In the genomic region with DNA sequence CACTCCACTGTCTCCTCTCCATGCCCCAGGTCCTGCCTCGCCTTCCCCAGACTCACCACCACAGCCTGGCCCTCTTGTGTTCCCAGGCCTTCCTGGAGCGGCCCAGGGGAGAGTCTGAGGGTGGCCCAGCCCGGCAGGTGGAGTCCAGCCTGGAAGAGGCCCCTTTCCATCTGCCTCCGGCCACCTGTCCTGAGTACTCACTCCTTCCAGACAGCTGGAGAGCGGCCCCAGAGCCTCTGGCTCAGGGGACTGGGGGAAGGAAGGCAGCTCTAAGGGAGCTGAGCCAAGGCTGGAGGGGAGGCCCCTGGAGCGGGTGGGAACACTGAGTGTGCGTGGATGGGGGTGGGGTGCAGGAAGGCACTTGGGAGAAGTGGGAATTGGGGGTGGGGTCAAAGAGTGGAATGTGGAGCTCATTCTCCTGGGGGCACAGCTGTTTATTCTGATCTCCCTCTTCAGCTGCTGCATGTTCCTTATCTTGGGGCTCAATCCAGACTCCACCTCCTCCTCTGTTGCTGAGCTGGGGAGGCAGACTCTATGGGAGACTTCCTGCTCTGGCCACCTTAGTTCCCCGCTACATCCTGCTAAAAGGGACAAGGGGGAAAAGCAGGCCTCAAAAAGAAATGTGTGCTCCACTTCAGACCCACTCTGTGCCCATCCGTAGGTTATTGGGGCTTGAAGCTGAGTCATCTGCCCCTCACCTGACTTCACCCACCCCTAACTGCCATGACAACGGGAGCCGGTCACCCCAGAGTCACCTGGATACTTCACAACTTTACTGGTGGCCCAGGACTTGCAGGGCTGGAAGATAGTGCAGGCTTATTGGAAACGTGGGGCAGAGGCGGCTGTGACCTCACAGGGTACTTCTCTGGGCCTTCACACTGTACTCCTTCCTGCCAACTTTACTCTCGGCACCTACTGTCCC, we compare ENCODE assay signal across 8 cellular contexts. TPM values are rescaled to one million over a fixed set of nuclear protein-coding genes. Genes with fewer than 3 reads are reported as not detected.
A peak's percentile ranks its signal among the peaks of the same experiment; 100 is the strongest.
DNase-seq lines count a peak whose midpoint lies in the region; ATAC-seq and TF ChIP-seq lines count a peak whose summit lies in the region.

No MANE protein-coding gene starts in this region.

- peaks cover 5 to 17% of the 10 kb centered on the region in 2 donors for H3K36me3 Mint-ChIP-seq in activated T-cell treated with anti-CD3 and anti-CD28 coated beads, Interleukin-2, amount 50 U/mL, for 72 hours (ENCODE audit: insufficient read depth in 2 of 2)

- H4K20me1 ChIP-seq in SK-N-SH (ENCODE audit: insufficient read depth): no peaks in the 10 kb centered on the region

- no peaks in the 10 kb centered on the region for H3K36me3 ChIP-seq in SK-N-SH (replicated peaks in 1 of 2; ENCODE audit: control insufficient read depth in 1 of 2, insufficient read depth in 2 of 2, low read length in 1 of 2)

- TF ChIP-seq CTCF in SK-N-SH (IDR thresholded peaks at IDR 0.05): no peak

- no peak overlapping the region for H3K9ac ChIP-seq in SK-N-SH

- peak overlapping the region; percentile 97 for H3K27ac Mint-ChIP-seq in activated T-cell treated with anti-CD3 and anti-CD28 coated beads, Interleukin-2, amount 50 U/mL, for 72 hours
- peak overlapping the region; percentile 97 to 98 for H3K27ac Mint-ChIP-seq in stimulated activated naive CD8-positive, alpha-beta T cell treated with anti-CD3 and anti-CD28 coated beads, Interleukin-15, amount 100 ng/mL, for 72 hours

- no peaks in the 10 kb centered on the region for H3F3A ChIP-seq in SK-N-SH (replicated peaks; ENCODE audit: insufficient read depth)

- no peaks in the 10 kb centered on the region for H3K9me3 ChIP-seq in SK-N-SH

- no peak for TF ChIP-seq RAD21 in SK-N-SH (IDR thresholded peaks at IDR 0.05; ENCODE audit: low read length)

- peak; percentile 56 for DNase-seq in SK-N-SH
- peak; percentile 68 to 70 for DNase-seq in activated T-cell treated with anti-CD3 and anti-CD28 coated beads, Interleukin-2, amount 50 U/mL, for 72 hours
- peak; percentile 60 for DNase-seq in left kidney (ENCODE audit: low read depth, low spot score)
- peak; percentile 30 to 81 for DNase-seq in stimulated activated naive CD8-positive, alpha-beta T cell treated with anti-CD3 and anti-CD28 coated beads, Interleukin-15, amount 100 ng/mL, for 72 hours
- DNase-seq in hippocampal formation (lab: John Stamatoyannopoulos, UW): no peak
- no peak for DNase-seq in NCI-H1930 (lab: John Stamatoyannopoulos, UW)

- H3K9me3 Mint-ChIP-seq in activated T-cell treated with anti-CD3 and anti-CD28 coated beads, Interleukin-2, amount 50 U/mL, for 72 hours: no peaks in the 10 kb centered on the region
- no peaks in the 10 kb centered on the region for H3K9me3 Mint-ChIP-seq in stimulated activated naive CD8-positive, alpha-beta T cell treated with anti-CD3 and anti-CD28 coated beads, Interleukin-15, amount 100 ng/mL, for 72 hours

- H3K4me3 ChIP-seq in SK-N-SH (ENCODE audit: low read depth in 2 of 2, low read length in 1 of 2): no peak overlapping the region

- H3K4me1 ChIP-seq in SK-N-SH (ENCODE audit: control insufficient read depth in 1 of 2, insufficient read depth in 2 of 2, low read depth in 1 of 2, low read length in 1 of 2): peaks cover 6 to 12% of the 10 kb centered on the region in 2 experiments; a peak in 3 of 4 replicates

- H3K79me2 ChIP-seq in SK-N-SH (ENCODE audit: insufficient read depth): no peaks in the 10 kb centered on the region

- no peak; the same call in 1 of the 3 replicates for ATAC-seq in SK-N-SH treated with all-trans-retinoic acid at 6 μM for 48 hours
- ATAC-seq in activated T-cell treated with anti-CD3 and anti-CD28 coated beads, Interleukin-2, amount 50 U/mL, for 72 hours (replicated peaks in 1 of 2): peak; percentile 73
- peak; percentile 88 for ATAC-seq in stimulated activated naive CD8-positive, alpha-beta T cell treated with anti-CD3 and anti-CD28 coated beads, Interleukin-15, amount 100 ng/mL, for 72 hours
- no peak for ATAC-seq in GM19395 (IDR thresholded peaks at IDR 0.05; ENCODE audit: unreplicated experiment)

- H2AFZ ChIP-seq in SK-N-SH (ENCODE audit: low read depth): no peak overlapping the region

- TF ChIP-seq EP300 in SK-N-SH (IDR thresholded peaks at IDR 0.05; ENCODE audit: borderline replicate concordance in 1 of 2, low read depth in 1 of 2, low read length in 1 of 2): peak in 1 of 2 experiments; percentile 49; a peak in 1 of 4 replicates

- CTCF ChIA-PET in SK-N-SH (lab: Yijun Ruan, JAX): interaction anchor here (1.1 to 3.3 kb wide), 5 partner anchors 12 to 243 kb away, joined by 3 to 17 read pairs (median 4); a partner anchor contains a TSS

- H3K4me3 Mint-ChIP-seq in activated T-cell treated with anti-CD3 and anti-CD28 coated beads, Interleukin-2, amount 50 U/mL, for 72 hours: peak overlapping the region; percentile 72 to 89
- H3K4me3 Mint-ChIP-seq in stimulated activated naive CD8-positive, alpha-beta T cell treated with anti-CD3 and anti-CD28 coated beads, Interleukin-15, amount 100 ng/mL, for 72 hours: peak overlapping the region; percentile 63 to 72

- H3K9me2 ChIP-seq in SK-N-SH: no peaks in the 10 kb centered on the region

- 85% methylated on average over 9 of the region's 14 CpGs for WGBS in SK-N-SH (ENCODE audit: low lambda C conversion rate)

- no peaks in the 10 kb centered on the region for H3K27me3 ChIP-seq in SK-N-SH (ENCODE audit: insufficient read depth)

- H3K27ac ChIP-seq in SK-N-SH (ENCODE audit: low read depth in 2 of 2, low read length in 1 of 2): peak overlapping the region in 1 of 2 experiments; percentile 58; a peak in 1 of 4 replicates

- no peak overlapping the region for H3K4me2 ChIP-seq in SK-N-SH

- H3K27me3 Mint-ChIP-seq in activated T-cell treated with anti-CD3 and anti-CD28 coated beads, Interleukin-2, amount 50 U/mL, for 72 hours (ENCODE audit: low read depth): no peaks in the 10 kb centered on the region
- no peaks in the 10 kb centered on the region for H3K27me3 Mint-ChIP-seq in stimulated activated naive CD8-positive, alpha-beta T cell treated with anti-CD3 and anti-CD28 coated beads, Interleukin-15, amount 100 ng/mL, for 72 hours

- POLR2A ChIA-PET in SK-N-SH (lab: Yijun Ruan, JAX): no interaction called here

- peaks cover 88% of the 10 kb centered on the region for H3K4me1 Mint-ChIP-seq in activated T-cell treated with anti-CD3 and anti-CD28 coated beads, Interleukin-2, amount 50 U/mL, for 72 hours (ENCODE audit: low read depth)
- peaks cover 94% of the 10 kb centered on the region for H3K4me1 Mint-ChIP-seq in stimulated activated naive CD8-positive, alpha-beta T cell treated with anti-CD3 and anti-CD28 coated beads, Interleukin-15, amount 100 ng/mL, for 72 hours

TF ChIP-seq in SK-N-SH, 30 proteins besides CTCF, POLR2A, EP300 and RAD21:
- TF ChIP-seq, protein P1, sequence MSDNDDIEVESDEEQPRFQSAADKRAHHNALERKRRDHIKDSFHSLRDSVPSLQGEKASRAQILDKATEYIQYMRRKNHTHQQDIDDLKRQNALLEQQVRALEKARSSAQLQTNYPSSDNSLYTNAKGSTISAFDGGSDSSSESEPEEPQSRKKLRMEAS (IDR thresholded peaks at IDR 0.05; ENCODE audit: low read depth): no peak
- TF ChIP-seq, protein P2, sequence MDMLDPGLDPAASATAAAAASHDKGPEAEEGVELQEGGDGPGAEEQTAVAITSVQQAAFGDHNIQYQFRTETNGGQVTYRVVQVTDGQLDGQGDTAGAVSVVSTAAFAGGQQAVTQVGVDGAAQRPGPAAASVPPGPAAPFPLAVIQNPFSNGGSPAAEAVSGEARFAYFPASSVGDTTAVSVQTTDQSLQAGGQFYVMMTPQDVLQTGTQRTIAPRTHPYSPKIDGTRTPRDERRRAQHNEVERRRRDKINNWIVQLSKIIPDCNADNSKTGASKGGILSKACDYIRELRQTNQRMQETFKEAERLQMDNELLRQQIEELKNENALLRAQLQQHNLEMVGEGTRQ (IDR thresholded peaks at IDR 0.05; ENCODE audit: borderline replicate concordance, low read depth, low read length): no peak
- TF ChIP-seq GATA2 (CRISPR knock-in tag; IDR thresholded peaks at IDR 0.05) (0 out of 2 replicates have a peak, but pooled peaks have one; percentile 39), FOXJ3 (CRISPR knock-in tag; IDR thresholded peaks at IDR 0.05) (no peak), TCF12 (IDR thresholded peaks at IDR 0.05) (no peak)

TF ChIP-seq in SK-N-SH treated with all-trans-retinoic acid at 6 μM for 48 hours, 23 proteins besides CTCF, POLR2A, EP300 and RAD21:
- no peak for TF ChIP-seq ZFP3 (CRISPR knock-in tag; IDR thresholded peaks at IDR 0.05)
- TF ChIP-seq CSDC2 (CRISPR knock-in tag; IDR thresholded peaks at IDR 0.05): no peak
- no peak for TF ChIP-seq ZNF8 (CRISPR knock-in tag; IDR thresholded peaks at IDR 0.05)

RNA-seq across cellular contexts. Expression of a gene that starts 19.5 kb away (rescaled TPM):
- 21.7 and 27.8 TPM in 2 replicates for polyA plus RNA-seq in SK-N-SH (2012; rRNA removed)
- polyA plus RNA-seq in SK-N-SH (2012; cell fraction: cytosol; rRNA removed): 16.9 and 17.1 TPM in 2 replicates
- polyA plus RNA-seq in SK-N-SH (2012; cell fraction: nucleus; rRNA removed): 24.3 and 33.4 TPM in 2 replicates
- 10 to 100 TPM; 62.6 to 70.4 TPM for total RNA-seq in activated T-cell treated with anti-CD3 and anti-CD28 coated beads, Interleukin-2, amount 50 U/mL, for 72 hours

Comparison
In these comparisons a context has a peak if more than half of its experiments do, and no peak if none do; other contexts are left out.
1. DNase-seq: peak in SK-N-SH (single experiment), activated T-cell treated with anti-CD3 and anti-CD28 coated beads, Interleukin-2, amount 50 U/mL, for 72 hours (2 of 2), left kidney (single experiment) and stimulated activated naive CD8-positive, alpha-beta T cell treated with anti-CD3 and anti-CD28 coated beads, Interleukin-15, amount 100 ng/mL, for 72 hours (2 of 2); none in hippocampal formation (0 of 2) and NCI-H1930 (0 of 2).
2. ATAC-seq: peak in activated T-cell treated with anti-CD3 and anti-CD28 coated beads, Interleukin-2, amount 50 U/mL, for 72 hours (2 of 2) and stimulated activated naive CD8-positive, alpha-beta T cell treated with anti-CD3 and anti-CD28 coated beads, Interleukin-15, amount 100 ng/mL, for 72 hours (single experiment); none in SK-N-SH treated with all-trans-retinoic acid at 6 μM for 48 hours (single experiment) and GM19395 (single experiment).